ENCODE assay signal across 11 cellular contexts in genomic region chr12:131390408-131391100, GRCh38.
DNase-seq lines count a peak whose midpoint lies in the region; ATAC-seq, FAIRE-seq and TF ChIP-seq lines count a peak whose summit lies in the region.
"Had no signal": no experiment of that assay in that cellular context is flagged by ENCODE, and none has a peak within 500 bp of the region (broad histone marks: within the 10 kb centered on the region; RNA-seq: fewer than 3 reads in every experiment).

No MANE protein-coding gene starts in this region.

- intact Hi-C loops in kidney (cut with DNase I): no loop called here

- no peak overlapping the region for H3K27ac ChIP-seq in kidney (ENCODE audit: low read depth in 2 of 2, low read length in 2 of 2)
- H3K27ac ChIP-seq: tibial nerve had no signal

- no peaks in the 10 kb centered on the region for H3K9me3 ChIP-seq in kidney (ENCODE audit: control insufficient read depth in 1 of 2, low read length in 2 of 2)
- H3K9me3 ChIP-seq: tibial nerve had no signal

- FAIRE-seq in kidney (lab: Jason Lieb, UNC): no peak

- no peaks in the 10 kb centered on the region for H3K36me3 ChIP-seq in kidney (ENCODE audit: control insufficient read depth in 1 of 2, insufficient read depth in 2 of 2, low read length in 2 of 2)
- H3K36me3 ChIP-seq: tibial nerve had no signal

- no peak overlapping the region for H3K9ac ChIP-seq in kidney (ENCODE audit: low read length in 2 of 2)

- no peak overlapping the region for H3K4me3 ChIP-seq in kidney (ENCODE audit: low read length in 2 of 2)
- H3K4me3 ChIP-seq: tibial nerve had no signal

- ATAC-seq in HG03196 (IDR thresholded peaks at IDR 0.05; ENCODE audit: unreplicated experiment): no peak

- DNase-seq in Caki2 (ENCODE audit: low read depth): peak; percentile 45
- peak; percentile 53 for DNase-seq in HuH-7 (ENCODE audit: low spot score)
- peak; percentile 31 for DNase-seq in UCSD-AML1 (lab: John Stamatoyannopoulos, UW; ENCODE audit: unreplicated experiment)
- DNase-seq in kidney: peak; percentile 39
- no peak for DNase-seq in GDM1 (lab: John Stamatoyannopoulos, UW)
- no peak for DNase-seq in effector CD8-positive, alpha-beta T cell (lab: John Stamatoyannopoulos, UW)
- DNase-seq in DMS114 treated with DMSO at 0.1 percent for 48 hours (lab: John Stamatoyannopoulos, UW; ENCODE audit: unreplicated experiment): no peak
- DNase-seq: CD4-positive, alpha-beta T cell; NCI-H1105 treated with DMSO at 0.1 percent for 48 hours had no signal

- TF ChIP-seq CTCF in kidney (IDR thresholded peaks at IDR 0.05; ENCODE audit: borderline replicate concordance, extremely low read depth, insufficient read depth): no peak

- H3K4me1 ChIP-seq in kidney (ENCODE audit: control insufficient read depth in 1 of 2, insufficient read depth in 1 of 2, low read depth in 1 of 2, low read length in 2 of 2): no peaks in the 10 kb centered on the region
- H3K4me1 ChIP-seq: tibial nerve had no signal

- in situ Hi-C loops in Caki2 (cut with HindIII; ENCODE audit: low pct_unique_long_range_greater_than_20kb, low sequenced_read_pairs): no loop called here

Comparison
In these comparisons a context has a peak if more than half of its experiments do, and no peak if none do; other contexts are left out.
1. DNase-seq: peak in Caki2 (single experiment), HuH-7 (single experiment), UCSD-AML1 (single experiment) and kidney (single experiment); none in GDM1 (single experiment), effector CD8-positive, alpha-beta T cell (single experiment) and DMS114 treated with DMSO at 0.1 percent for 48 hours (single experiment).